Comparison of ENCODE assay signal across 8 cellular contexts in genomic region chr20:49979030-49979832, GRCh38. TPM values are rescaled to one million over a fixed set of nuclear protein-coding genes. Genes with fewer than 3 reads are reported as not detected.
DNase-seq lines count a peak whose midpoint lies in the region; ATAC-seq and TF ChIP-seq lines count a peak whose summit lies in the region.

No MANE protein-coding gene starts in this region.

- TF ChIP-seq POLR2A in esophagus squamous epithelium (IDR thresholded peaks at IDR 0.05) = no peak

- no peak overlapping the region for H3K27ac Mint-ChIP-seq in nephron progenitor cell

- peak overlapping the region in 3 of 4 donors; percentile 13 to 53 (median 32) for H3K4me3 ChIP-seq in esophagus squamous epithelium

- WGBS in esophagus squamous epithelium, 2 donors = 38 to 43% methylated on average over 10 to 17 of the region's 37 CpGs

- H3K4me1 Mint-ChIP-seq in nephron progenitor cell = peaks cover 45% of the 10 kb centered on the region

- in situ Hi-C loops in ACHN (cut with HindIII; ENCODE audit: low pct_ligation_motif_present, low pct_unique_long_range_greater_than_20kb, low sequenced_read_pairs) = no loop called here

- H3K27me3 ChIP-seq in esophagus squamous epithelium = peaks cover 0 to 34% (median 3%) of the 10 kb centered on the region in 4 donors

- no peaks in the 10 kb centered on the region for H3K36me3 Mint-ChIP-seq in nephron progenitor cell (ENCODE audit: low read depth)

- H3K4me1 ChIP-seq in esophagus squamous epithelium = peaks cover 8 to 40% (median 21%) of the 10 kb centered on the region in 3 donors

- no peaks in the 10 kb centered on the region for H3K36me3 ChIP-seq in esophagus squamous epithelium

- peak overlapping the region; percentile 37 for H3K4me3 Mint-ChIP-seq in nephron progenitor cell

- peaks cover 14% of the 10 kb centered on the region for H3K27me3 Mint-ChIP-seq in nephron progenitor cell (ENCODE audit: low read depth, poor library complexity)

- no peak overlapping the region for H3K27ac ChIP-seq in esophagus squamous epithelium

- DNase-seq in ACHN (peak; percentile 45), GM19240 (ENCODE audit: insufficient read length, low spot score) (peak; percentile 66), NCI-H748 treated with DMSO at 0.1 percent for 48 hours (lab: John Stamatoyannopoulos, UW) (peak; percentile 4), activated T-cell treated with anti-CD3 and anti-CD28 coated beads for 24 hours (ENCODE audit: low read depth) (peak; percentile 66), esophagus squamous epithelium (lab: John Stamatoyannopoulos, UW) (no peak), nephron progenitor cell (peak; percentile 82)
- DNase-seq in stimulated activated naive CD8-positive, alpha-beta T cell treated with anti-CD3 and anti-CD28 coated beads, Interleukin-15, Interleukin-2, amounts not matched to agents 100 U/mL and 50 U/mL, for 24 hours = peak; percentile 76

- intact Hi-C loops in esophagus squamous epithelium (cut with DNase I) = loop anchor here (2.0 kb wide), 1 partner anchor 92 kb away; no protein-coding TSS in a partner anchor

- peak; percentile 98 to 100 (median 99) for TF ChIP-seq CTCF in esophagus squamous epithelium (IDR thresholded peaks at IDR 0.05)
- TF ChIP-seq CTCF in nephron progenitor cell (IDR thresholded peaks at IDR 0.05) = peak; percentile 100

- H3K9me3 ChIP-seq in esophagus squamous epithelium = no peaks in the 10 kb centered on the region

- H3K9me3 Mint-ChIP-seq in nephron progenitor cell = no peaks in the 10 kb centered on the region

- peak; percentile 69 for ATAC-seq in stimulated activated naive CD8-positive, alpha-beta T cell treated with anti-CD3 and anti-CD28 coated beads, Interleukin-15, Interleukin-2, amounts not matched to agents 100 U/mL and 50 U/mL, for 24 hours
- no peak for ATAC-seq in HG03039 (IDR thresholded peaks at IDR 0.05; ENCODE audit: unreplicated experiment)

RNA-seq across cellular contexts. Expression of gene SNAI1, which starts 3.5 kb away (rescaled TPM):
- 1 to 10 TPM in 1 of 4 donors, under 1 TPM in 2, not detected in 1; 0.44 to 1.3 (median 0.75) TPM for total RNA-seq in esophagus squamous epithelium

RNA-seq across cellular contexts. Expression of gene RNF114, which starts 43.0 kb away (rescaled TPM):
- total RNA-seq in esophagus squamous epithelium = 100 to 1,000 TPM in 1 of 4 donors, 10 to 100 TPM in 3; 73.2 to 102 (median 79.7) TPM
